17 cellular contexts compared by ENCODE assay signal in genomic region chr2:47074691-47075090, GRCh38.
DNase-seq lines count a peak whose midpoint lies in the region; ATAC-seq and TF ChIP-seq lines count a peak whose summit lies in the region.
"Had no signal": no experiment of that assay in that cellular context is flagged by ENCODE, and none has a peak within 500 bp of the region (broad histone marks: within the 10 kb centered on the region; RNA-seq: fewer than 3 reads in every experiment).

No MANE protein-coding gene starts in this region.

- peak overlapping the region; percentile 47 for H3K27ac Mint-ChIP-seq in osteocyte (ENCODE audit: unreplicated experiment)
- H3K27ac Mint-ChIP-seq: activated CD4-positive, alpha-beta T cell treated with anti-CD3 and anti-CD28 coated beads, Interleukin-2, amount 10 ng/mL, durations not matched to agents 7 days and 5 days; activated T-helper 1 cell treated with anti-CD3 and anti-CD28 coated beads, Interleukin-12 subunit alpha, Interleukin-12 subunit beta, Interleukin-2, Interleukin-4 antibody, amounts not matched to agents 30 ng/mL and 10 ng/mL and 1 ng/mL, durations not matched to agents 14 hours and 24 hours and 36 hours; T-helper 2 cell treated with Interferon-gamma antibody and Interleukin-4, amounts not matched to agents 5 μg/mL and 100 μg/mL, for 36 hours had no signal

- H3K9me3 ChIP-seq in uterus = no peaks in the 10 kb centered on the region
- H3K9me3 ChIP-seq: gastrocnemius medialis, prostate gland had no signal

- no peak for TF ChIP-seq POLR2A in uterus (IDR thresholded peaks at IDR 0.05)

- intact Hi-C loops in Right ventricle myocardium inferior (cut with DNase I) = no loop called here
- intact Hi-C loops in left ventricle myocardium superior (cut with micrococcal nuclease) = no loop called here
- intact Hi-C loops in dorsolateral prefrontal cortex (cut with DNase I) = no loop called here
- intact Hi-C loops in uterus (cut with DNase I; ENCODE audit: low total_unique reads) = no loop called here

- peaks cover 19 to 35% of the 10 kb centered on the region in 2 donors for H3K4me1 ChIP-seq in uterus

- ATAC-seq in Right ventricle myocardium inferior (no peak), left ventricle myocardium superior (no peak), GM21360 (IDR thresholded peaks at IDR 0.05; ENCODE audit: unreplicated experiment) (no peak)
- ATAC-seq: gastrocnemius medialis had no signal

- peaks cover 70% of the 10 kb centered on the region for H3K4me1 Mint-ChIP-seq in osteocyte (ENCODE audit: unreplicated experiment)

- DNase-seq in Right ventricle myocardium inferior (ENCODE audit: missing footprints) (peak; percentile 41), left ventricle myocardium superior (no peak), dorsolateral prefrontal cortex (peak in 2 of 10 donors; percentile 19 to 31), osteocyte (ENCODE audit: extremely low spot score, unreplicated experiment) (no peak), uterus (no peak), NCI-H1048 (lab: John Stamatoyannopoulos, UW) (no peak), NOMO-1 (lab: John Stamatoyannopoulos, UW; ENCODE audit: unreplicated experiment in 2 of 2) (no peak)
- DNase-seq: activated CD4-positive, alpha-beta T cell treated with anti-CD3 and anti-CD28 coated beads, Interleukin-2, amount 10 ng/mL, durations not matched to agents 7 days and 5 days; effector CD8-positive, alpha-beta T cell; gastrocnemius medialis; Karpas-422; NCI-H2029 treated with DMSO at 0.1 percent for 48 hours; stimulated activated CD4-positive, alpha-beta T cell treated with anti-CD3 and anti-CD28 coated beads, Interleukin-2, amount 100 ng/mL, for 24 hours had no signal

- TF ChIP-seq CTCF in dorsolateral prefrontal cortex (IDR thresholded peaks at IDR 0.05 in 54 of 56, conservative IDR thresholded peaks at IDR 0.05 in 2 of 56; ENCODE audit: low read depth in 1 of 56, partially characterized antibody in 56 of 56) (no peak), osteocyte (IDR thresholded peaks at IDR 0.05) (no peak), uterus (IDR thresholded peaks at IDR 0.05) (no peak)

- H3K27me3 ChIP-seq in dorsolateral prefrontal cortex (no peaks in the 10 kb centered on the region), uterus (no peaks in the 10 kb centered on the region)
- H3K27me3 ChIP-seq: gastrocnemius medialis had no signal

- H3K27ac ChIP-seq in dorsolateral prefrontal cortex (peak overlapping the region in 57 of 59 donors; percentile 29 to 98 (median 93)), uterus (peak overlapping the region; percentile 32 to 75)
- H3K27ac ChIP-seq: prostate gland had no signal

- no peaks in the 10 kb centered on the region for H3K36me3 ChIP-seq in uterus
- H3K36me3 ChIP-seq: gastrocnemius medialis, prostate gland had no signal

- H3K27me3 Mint-ChIP-seq in osteocyte (ENCODE audit: unreplicated experiment) = no peaks in the 10 kb centered on the region
- H3K27me3 Mint-ChIP-seq: activated CD4-positive, alpha-beta T cell treated with anti-CD3 and anti-CD28 coated beads, Interleukin-2, amount 10 ng/mL, durations not matched to agents 7 days and 5 days had no signal

- no peak overlapping the region for H3K4me3 ChIP-seq in dorsolateral prefrontal cortex
- H3K4me3 ChIP-seq in uterus = no peak overlapping the region
- H3K4me3 ChIP-seq: gastrocnemius medialis, prostate gland had no signal

- H3K9me3 Mint-ChIP-seq in osteocyte (ENCODE audit: unreplicated experiment) = no peaks in the 10 kb centered on the region
- H3K9me3 Mint-ChIP-seq: activated CD4-positive, alpha-beta T cell treated with anti-CD3 and anti-CD28 coated beads, Interleukin-2, amount 10 ng/mL, durations not matched to agents 7 days and 5 days; activated T-helper 1 cell treated with anti-CD3 and anti-CD28 coated beads, Interleukin-12 subunit alpha, Interleukin-12 subunit beta, Interleukin-2, Interleukin-4 antibody, amounts not matched to agents 30 ng/mL and 10 ng/mL and 1 ng/mL, durations not matched to agents 14 hours and 24 hours and 36 hours; T-helper 2 cell treated with Interferon-gamma antibody and Interleukin-4, amounts not matched to agents 5 μg/mL and 100 μg/mL, for 36 hours had no signal

- H3K4me3 Mint-ChIP-seq in osteocyte (ENCODE audit: unreplicated experiment) = no peak overlapping the region
- H3K4me3 Mint-ChIP-seq: activated CD4-positive, alpha-beta T cell treated with anti-CD3 and anti-CD28 coated beads, Interleukin-2, amount 10 ng/mL, durations not matched to agents 7 days and 5 days; activated T-helper 1 cell treated with anti-CD3 and anti-CD28 coated beads, Interleukin-12 subunit alpha, Interleukin-12 subunit beta, Interleukin-2, Interleukin-4 antibody, amounts not matched to agents 30 ng/mL and 10 ng/mL and 1 ng/mL, durations not matched to agents 14 hours and 24 hours and 36 hours; T-helper 2 cell treated with Interferon-gamma antibody and Interleukin-4, amounts not matched to agents 5 μg/mL and 100 μg/mL, for 36 hours had no signal

- H3K36me3 Mint-ChIP-seq in osteocyte (ENCODE audit: unreplicated experiment) = peaks cover 7% of the 10 kb centered on the region
